21 cellular contexts compared by ENCODE assay signal in genomic region chr11:92087916-92088537, GRCh38.
"Had no signal": no experiment of that assay in that cellular context is flagged by ENCODE, and none has a peak within 500 bp of the region (broad histone marks: within the 10 kb centered on the region; RNA-seq: fewer than 3 reads in every experiment).

No MANE protein-coding gene starts in this region.

- H3K4me3 ChIP-seq: MG63, SJCRH30 had no signal

- DNase-seq: activated CD4-positive, alpha-beta memory T cell treated with anti-CD3 and anti-CD28 coated beads, Interleukin-2, amount 10 ng/mL, durations not matched to agents 7 days and 5 days; activated CD4-positive, alpha-beta T cell treated with anti-CD3 and anti-CD28 coated beads for 36 hours; activated CD4-positive, alpha-beta T cell treated with anti-CD3 and anti-CD28 coated beads, Interleukin-2, amount 50 U/mL, for 1 hour; activated gamma-delta T cell treated with Interleukin-2 at 50 U/mL for 16 hours; activated naive CD4-positive, alpha-beta T cell treated with anti-CD3 and anti-CD28 coated beads, Interleukin-2, amount 10 ng/mL, durations not matched to agents 7 days and 5 days; activated naive CD8-positive, alpha-beta T cell treated with anti-CD3 and anti-CD28 coated beads for 36 hours; activated T-cell treated with anti-CD3 and anti-CD28 coated beads, Interleukin-2, amount 50 U/mL, for 72 hours; MG63; MV-4-11; NCI-H1092 treated with DMSO at 0.1 percent for 48 hours; NCI-H1417 treated with DMSO at 0.1 percent for 48 hours; NCI-H1694; NCI-H2029; NCI-H510A treated with DMSO at 0.1 percent for 48 hours; NK-92 treated with Interleukin-12 subunit alpha and Interleukin-12 subunit beta, amount 100 ng/mL, for 24 hours; OCI-M1; RPMI8226; SJCRH30; SK-N-SH; T-helper 1 cell; WERI-Rb-1 had no signal

- H3K27ac ChIP-seq: SJCRH30, WERI-Rb-1 had no signal

- H3K27me3 ChIP-seq: MG63, SJCRH30 had no signal
